ENCODE assay signal across 13 cellular contexts in genomic region chr3:52004906-52005395, GRCh38. TPM values are rescaled to one million over a fixed set of nuclear protein-coding genes. Genes with fewer than 3 reads are reported as not detected.
DNase-seq lines count a peak whose midpoint lies in the region; ATAC-seq, FAIRE-seq and TF ChIP-seq lines count a peak whose summit lies in the region.
"Had no signal": no experiment of that assay in that cellular context is flagged by ENCODE, and none has a peak within 500 bp of the region (broad histone marks: within the 10 kb centered on the region; RNA-seq: fewer than 3 reads in every experiment).

No MANE protein-coding gene starts in this region.

- no peak for FAIRE-seq in HTR-8/SVneo (lab: Jason Lieb, UNC)
- FAIRE-seq: TTC549 had no signal

- H3K27ac Mint-ChIP-seq in CD14-positive monocyte = no peak overlapping the region
- H3K27ac Mint-ChIP-seq in endodermal cell = no peak overlapping the region

- H3K4me3 Mint-ChIP-seq in CD14-positive monocyte (no peak overlapping the region), endodermal cell (no peak overlapping the region)

- H3K4me3 ChIP-seq in heart left ventricle = no peak overlapping the region
- no peak overlapping the region for H3K4me3 ChIP-seq in osteoblast (ENCODE audit: insufficient read depth, low read length)
- no peak overlapping the region for H3K4me3 ChIP-seq in endodermal cell (ENCODE audit: low read length)
- no peak overlapping the region for H3K4me3 ChIP-seq in colonic mucosa

- DNase-seq in RWPE1 (ENCODE audit: low spot score) = no peak
- no peak for DNase-seq in heart left ventricle
- DNase-seq in osteoblast (ENCODE audit: insufficient read length, low spot score, missing footprints) = no peak
- no peak for DNase-seq in CD14-positive monocyte (ENCODE audit: low spot score)
- no peak for DNase-seq in HTR-8/SVneo (ENCODE audit: insufficient read length, low spot score)
- no peak for DNase-seq in endodermal cell
- DNase-seq in colonic mucosa = no peak
- DNase-seq: activated naive CD4-positive, alpha-beta T cell; NCI-H526 treated with DMSO at 0.1 percent for 48 hours; RPMI8226; stimulated activated CD4-positive, alpha-beta T cell treated with anti-CD3 and anti-CD28 coated beads, Interleukin-15, amount 100 ng/mL, for 24 hours had no signal

- POLR2A ChIA-PET in RWPE1 (lab: Yijun Ruan, JAX; ENCODE audit: low non-redundant PET) = no interaction called here

- H3K36me3 Mint-ChIP-seq in CD14-positive monocyte = no peaks in the 10 kb centered on the region
- H3K36me3 Mint-ChIP-seq in endodermal cell (ENCODE audit: low read depth) = no peaks in the 10 kb centered on the region

- H3K4me1 ChIP-seq in heart left ventricle (peaks cover 16 to 47% (median 34%) of the 10 kb centered on the region in 12 donors), osteoblast (ENCODE audit: insufficient read depth, low read length) (peaks cover 14% of the 10 kb centered on the region), endodermal cell (ENCODE audit: control insufficient read depth, insufficient read depth, low read length) (peaks cover 6% of the 10 kb centered on the region), colonic mucosa (no peaks in the 10 kb centered on the region)

- CTCF ChIA-PET in RWPE1 (lab: Yijun Ruan, JAX) = interaction anchor here (1.0 kb wide), 1 partner anchor 49 kb away, joined by 4 read pairs; no protein-coding TSS in a partner anchor

- H2AFZ ChIP-seq in osteoblast (ENCODE audit: low read length) = no peak overlapping the region

- H3K79me2 ChIP-seq in osteoblast (ENCODE audit: insufficient read depth, low read length) = no peaks in the 10 kb centered on the region

- H3K4me2 ChIP-seq in osteoblast (ENCODE audit: insufficient read depth, low read length) = peak overlapping the region; percentile 63

- H3K9me3 Mint-ChIP-seq in CD14-positive monocyte (no peaks in the 10 kb centered on the region), endodermal cell (no peaks in the 10 kb centered on the region)

- WGBS in heart left ventricle, 4 donors = 76 to 91% (median 86%) methylated on average over 4 of the region's 4 CpGs
- WGBS in endodermal cell (ENCODE audit: insufficient coverage in 1 of 2, insufficient read length in 1 of 2), 2 experiments = 89% methylated on average over 4 of the region's 4 CpGs; no CpG with 5 or more reads in 1 of the 2 experiments

- H3K27me3 Mint-ChIP-seq in CD14-positive monocyte (ENCODE audit: low read depth in 3 of 3) (peaks cover 0 to 7% (median 5%) of the 10 kb centered on the region in 3 donors), endodermal cell (ENCODE audit: insufficient read depth) (peaks cover 12% of the 10 kb centered on the region)

- peak in 2 of 4 donors; percentile 2 to 3 for ATAC-seq in heart left ventricle

- H3K9me3 ChIP-seq in heart left ventricle (no peaks in the 10 kb centered on the region), osteoblast (ENCODE audit: low read depth, low read length) (no peaks in the 10 kb centered on the region), endodermal cell (ENCODE audit: control insufficient read depth, low read length) (no peaks in the 10 kb centered on the region), colonic mucosa (no peaks in the 10 kb centered on the region)

- peak overlapping the region; percentile 23 for H3K27ac ChIP-seq in C4-2B
- H3K27ac ChIP-seq in RWPE1 = peak overlapping the region; percentile 58
- peak overlapping the region in 11 of 12 donors; percentile 19 to 82 (median 65) for H3K27ac ChIP-seq in heart left ventricle
- peak overlapping the region; percentile 28 for H3K27ac ChIP-seq in osteoblast (ENCODE audit: low read depth, low read length)
- no peak overlapping the region for H3K27ac ChIP-seq in endodermal cell (ENCODE audit: low read depth, low read length)
- no peak overlapping the region for H3K27ac ChIP-seq in colonic mucosa

- peaks cover 23% of the 10 kb centered on the region for H3K4me1 Mint-ChIP-seq in CD14-positive monocyte
- H3K4me1 Mint-ChIP-seq in endodermal cell = peaks cover 18% of the 10 kb centered on the region

- H3K36me3 ChIP-seq in heart left ventricle (no peaks in the 10 kb centered on the region), osteoblast (ENCODE audit: insufficient read depth, low read length) (no peaks in the 10 kb centered on the region), endodermal cell (ENCODE audit: control insufficient read depth, insufficient read depth, low read length) (no peaks in the 10 kb centered on the region), colonic mucosa (no peaks in the 10 kb centered on the region)

- TF ChIP-seq CTCF in C4-2B (conservative IDR thresholded peaks at IDR 0.05) = no peak
- TF ChIP-seq CTCF in RWPE1 (conservative IDR thresholded peaks at IDR 0.05; ENCODE audit: low read depth) = no peak
- TF ChIP-seq CTCF in heart left ventricle (IDR thresholded peaks at IDR 0.05) = no peak
- no peak for TF ChIP-seq CTCF in osteoblast (IDR thresholded peaks at IDR 0.05; ENCODE audit: extremely low read depth, low read depth, low read length)
- no peak for TF ChIP-seq CTCF in CD14-positive monocyte (IDR thresholded peaks at IDR 0.05)
- no peak for TF ChIP-seq CTCF in endodermal cell (conservative IDR thresholded peaks at IDR 0.05)
- no peak for TF ChIP-seq CTCF in colonic mucosa (IDR thresholded peaks at IDR 0.05)

- intact Hi-C loops in heart left ventricle (cut with DNase I) = loop anchor here (1.0 to 10.0 kb wide), 14 partner anchors 47 to 340 kb away; partner anchors contain the start of gene DUSP7 (in 1 of the 10)
- intact Hi-C loops in CD14-positive monocyte (cut with micrococcal nuclease) = loop anchor here in 1 of 2 donors (5.0 kb wide), 1 partner anchor 47 kb away; no protein-coding TSS in a partner anchor
- intact Hi-C loops in colonic mucosa (cut with DNase I) = loop anchor here (5.0 kb wide), 1 partner anchor 137 kb away; no protein-coding TSS in a partner anchor

- no peak for TF ChIP-seq POLR2A in heart left ventricle (IDR thresholded peaks at IDR 0.05)

- H3K9ac ChIP-seq in endodermal cell (ENCODE audit: extremely low read depth, low read length, poor library complexity, severe bottlenecking) (no peak overlapping the region), colonic mucosa (ENCODE audit: low read depth in 2 of 2, low read length in 2 of 2) (no peak overlapping the region)

- no peaks in the 10 kb centered on the region for H4K20me1 ChIP-seq in osteoblast (ENCODE audit: insufficient read depth, low read length)

- H3K27me3 ChIP-seq in heart left ventricle (no peaks in the 10 kb centered on the region), osteoblast (ENCODE audit: insufficient read depth, low read length) (no peaks in the 10 kb centered on the region), endodermal cell (ENCODE audit: control insufficient read depth, insufficient read depth, low read length, poor library complexity, severe bottlenecking) (no peaks in the 10 kb centered on the region), colonic mucosa (no peaks in the 10 kb centered on the region)

RNA-seq across cellular contexts. Expression of gene RPL29, which starts 9.3 kb away (rescaled TPM):
- total RNA-seq in heart left ventricle (100 to 1,000 TPM; 515 to 986 (median 681) TPM), osteoblast (824 and 862 TPM in 2 replicates), endodermal cell (1,000 to 10,000 TPM; 1,325 to 1,600 TPM), colonic mucosa (1,000 to 10,000 TPM; 1,051 to 1,273 TPM)
- polyA plus RNA-seq in heart left ventricle (1,000 to 10,000 TPM; 1,354 to 1,405 TPM), CD14-positive monocyte (100 to 1,000 TPM; 753 to 856 TPM)
- 1,775 TPM for polyA plus RNA-seq in endodermal cell (2013, experiment 1 of 2)
- 1,656 TPM for polyA plus RNA-seq in endodermal cell (2013, experiment 2 of 2)

RNA-seq across cellular contexts. Expression of gene ACY1, which starts 21.6 kb away (rescaled TPM):
- total RNA-seq in heart left ventricle (10 to 100 TPM; 14.8 to 45.3 (median 27.7) TPM), osteoblast (35.7 and 37.6 TPM in 2 replicates), endodermal cell (10 to 100 TPM; 58.2 to 69.4 TPM), colonic mucosa (100 to 1,000 TPM; 137 to 153 TPM)
- polyA plus RNA-seq in heart left ventricle (10 to 100 TPM; 18.3 to 21.2 TPM), CD14-positive monocyte (10 to 100 TPM; 14.5 to 18.0 TPM)
- 26.0 TPM for polyA plus RNA-seq in endodermal cell (2013, experiment 1 of 2)
- polyA plus RNA-seq in endodermal cell (2013, experiment 2 of 2) = 22.8 TPM

RNA-seq across cellular contexts. Expression of gene ABHD14A, which starts 30.1 kb away (rescaled TPM):
- total RNA-seq in heart left ventricle = 10 to 100 TPM; 17.7 to 51.4 (median 22.1) TPM
- polyA plus RNA-seq in heart left ventricle = 10 to 100 TPM; 21.7 to 70.3 TPM
- total RNA-seq in osteoblast = 16.5 and 18.8 TPM in 2 replicates
- 10 to 100 TPM; 11.7 to 13.2 TPM for polyA plus RNA-seq in CD14-positive monocyte
- total RNA-seq in endodermal cell = 10 to 100 TPM in 1 of 2 donors, 1 to 10 TPM in 1; 9.6 to 10.1 TPM
- polyA plus RNA-seq in endodermal cell (2013, experiment 1 of 2) = 14.9 TPM
- 15.1 TPM for polyA plus RNA-seq in endodermal cell (2013, experiment 2 of 2)
- total RNA-seq in colonic mucosa = 1 to 10 TPM; 7.4 to 9.6 TPM

RNA-seq across cellular contexts. Expression of gene ABHD14B, which starts 31.1 kb away (rescaled TPM):
- total RNA-seq in heart left ventricle (10 to 100 TPM in 7 of 9 donors, 1 to 10 TPM in 2; 8.7 to 22.2 (median 12.3) TPM), osteoblast (38.7 and 44.2 TPM in 2 replicates), endodermal cell (10 to 100 TPM; 11.4 to 12.9 TPM), colonic mucosa (10 to 100 TPM; 64.9 to 72.2 TPM)
- polyA plus RNA-seq in heart left ventricle (10 to 100 TPM; 11.5 to 19.8 TPM), CD14-positive monocyte (10 to 100 TPM; 20.3 to 23.4 TPM)
- 10.4 TPM for polyA plus RNA-seq in endodermal cell (2013, experiment 1 of 2)
- polyA plus RNA-seq in endodermal cell (2013, experiment 2 of 2) = 8.6 TPM

RNA-seq across cellular contexts. Expression of gene PCBP4, which starts 37.7 kb away (rescaled TPM):
- total RNA-seq in heart left ventricle (100 to 1,000 TPM in 2 of 9 donors, 10 to 100 TPM in 7; 55.4 to 149 (median 63.9) TPM), osteoblast (19.7 and 22.4 TPM in 2 replicates), endodermal cell (10 to 100 TPM; 54.1 to 68.1 TPM), colonic mucosa (10 to 100 TPM; 19.6 to 22.4 TPM)
- polyA plus RNA-seq in heart left ventricle (100 to 1,000 TPM in 1 of 2 donors, 10 to 100 TPM in 1; 64.8 to 101 TPM), CD14-positive monocyte (under 1 TPM; 0.09 to 0.22 TPM)
- 184 TPM for polyA plus RNA-seq in endodermal cell (2013, experiment 1 of 2)
- polyA plus RNA-seq in endodermal cell (2013, experiment 2 of 2) = 158 TPM

Comparison
In these comparisons a context has a peak if more than half of its experiments do, and no peak if none do; other contexts are left out.
1. H3K27ac ChIP-seq: peak in C4-2B (single experiment), RWPE1 (single experiment), heart left ventricle (11 of 12) and osteoblast (single experiment); none in endodermal cell (single experiment) and colonic mucosa (single experiment).